In genomic region chr1:1619917-1620361, GRCh38 we compare ENCODE assay signal across 1 cellular context.
TF ChIP-seq lines count a peak whose summit lies in the region.

No MANE protein-coding gene starts in this region.

TF ChIP-seq in K562, 482 proteins besides CTCF, POLR2A, EP300 and RAD21:
- TF ChIP-seq MCM2 (IDR thresholded peaks at IDR 0.05; ENCODE audit: low read depth) (no peak), ESRRA (IDR thresholded peaks at IDR 0.05; ENCODE audit: borderline replicate concordance, low read depth) (peak; percentile 31; the same call in 1 of the 2 replicates), ZBTB33 (CRISPR knock-in tag; IDR thresholded peaks at IDR 0.05) (peak; percentile 74; the same call in 1 of the 2 replicates), SMC3 (conservative IDR thresholded peaks at IDR 0.05; ENCODE audit: insufficient read depth, low read depth, low read length) (peak; percentile 43; the same call in 1 of the 2 replicates), NFIC (IDR thresholded peaks at IDR 0.05) (peak; percentile 59; the same call in 1 of the 2 replicates), ZNF766 (CRISPR knock-in tag; conservative IDR thresholded peaks at IDR 0.05) (no peak), CTCFL (IDR thresholded peaks at IDR 0.05; ENCODE audit: borderline replicate concordance, insufficient read depth, low read depth, low read length, poor library complexity, severe bottlenecking) (peak; percentile 78), KLF6 (CRISPR knock-in tag; IDR thresholded peaks at IDR 0.05; ENCODE audit: borderline replicate concordance) (no peak), SNRNP70 (optimal IDR thresholded peaks at IDR 0.05; ENCODE audit: low read depth, low read length) (no peak), CC2D1A (IDR thresholded peaks at IDR 0.05) (0 out of 2 replicates have a peak, but pooled peaks have one; percentile 29), RBFOX2 (IDR thresholded peaks at IDR 0.05; ENCODE audit: low read depth, low read length) (peak; percentile 17; the same call in 1 of the 2 replicates), HMGN3 (IDR thresholded peaks at IDR 0.05; ENCODE audit: borderline replicate concordance, extremely low read depth, insufficient read length, low read depth, low read length) (no peak), ARID2 (IDR thresholded peaks at IDR 0.05) (peak; percentile 11; the same call in 1 of the 2 replicates), FIP1L1 (IDR thresholded peaks at IDR 0.05; ENCODE audit: low read depth, low read length, poor library complexity, severe bottlenecking) (peak; percentile 21)
